In genomic region chr20:19672498-19672897, GRCh38 we compare ENCODE assay signal across 24 cellular contexts.
"Had no signal": no experiment of that assay in that cellular context is flagged by ENCODE, and none has a peak within 500 bp of the region (broad histone marks: within the 10 kb centered on the region; RNA-seq: fewer than 3 reads in every experiment).

No MANE protein-coding gene starts in this region.

- H2AFZ ChIP-seq: PC-9 had no signal

- H3K27ac ChIP-seq: cardiac muscle cell, PC-9, VCaP had no signal

- H3K36me3 ChIP-seq: cardiac muscle cell had no signal

- H3K4me3 ChIP-seq: cardiac muscle cell, K562, PC-9 had no signal

- DNase-seq: activated CD4-positive, alpha-beta memory T cell treated with anti-CD3 and anti-CD28 coated beads for 36 hours; activated CD4-positive, alpha-beta T cell treated with anti-CD3 and anti-CD28 coated beads, Interleukin-2, amount 10 ng/mL, durations not matched to agents 7 days and 5 days; activated CD4-positive, CD25-positive, alpha-beta regulatory T cell; activated CD8-positive, alpha-beta memory T cell treated with anti-CD3 and anti-CD28 coated beads for 24 hours; activated effector memory CD4-positive, alpha-beta T cell treated with anti-CD3 and anti-CD28 coated beads, Interleukin-2, amount 50 U/mL, for 16 hours; activated naive CD4-positive, alpha-beta T cell treated with Interleukin-2 at 50 U/mL for 16 hours; activated naive CD8-positive, alpha-beta T cell treated with anti-CD3 and anti-CD28 coated beads, Interleukin-2, amount 50 U/mL, for 24 hours; activated T-cell treated with anti-CD3 and anti-CD28 coated beads, Interleukin-2, amount 50 U/mL, for 4 hours; amygdala; Karpas-422; MM.1S; NCI-H1417 treated with DMSO at 0.1 percent for 48 hours; NCI-H1694; NCI-H2029; NCI-H446 treated with DMSO at 0.1 percent for 48 hours; NCI-H524 treated with DMSO at 0.1 percent for 48 hours; PC-9; SHP77 treated with DMSO at 0.1 percent for 48 hours; T-cell; T-helper 2 cell had no signal

- H3K4me2 ChIP-seq: PC-9 had no signal

- ATAC-seq: activated naive CD4-positive, alpha-beta T cell treated with anti-CD3 and anti-CD28 coated beads, Interleukin-2, amount 50 U/mL, for 72 hours; activated naive CD8-positive, alpha-beta T cell treated with anti-CD3 and anti-CD28 coated beads, Interleukin-2, amount 50 U/mL, for 24 hours; activated T-cell treated with anti-CD3 and anti-CD28 coated beads, Interleukin-2, amount 50 U/mL, for 4 hours; K562; T-cell had no signal

- H3K27me3 ChIP-seq: cardiac muscle cell had no signal
